In genomic region chrY:2887386-2887785, GRCh38 we compare ENCODE assay signal across 1 cellular context.
TF ChIP-seq lines count a peak whose summit lies in the region.

No MANE protein-coding gene starts in this region.

TF ChIP-seq in endothelial cell of umbilical vein, 7 proteins besides CTCF, POLR2A, EP300 and RAD21:
- TF ChIP-seq FOS (IDR thresholded peaks at IDR 0.05; ENCODE audit: borderline replicate concordance, insufficient read depth, low read length) (no peak), GATA2 (IDR thresholded peaks at IDR 0.05; ENCODE audit: insufficient read depth, insufficient read length, low read depth, low read length) (no peak), POLR2AphosphoS5 (IDR thresholded peaks at IDR 0.05; ENCODE audit: insufficient read depth, low read depth, low read length) (no peak), MYC (IDR thresholded peaks at IDR 0.05; ENCODE audit: low read depth, low read length) (no peak), EZH2 (IDR thresholded peaks at IDR 0.05; ENCODE audit: borderline replicate concordance, low read depth, low read length, severe bottlenecking) (no peak), JUN (IDR thresholded peaks at IDR 0.05; ENCODE audit: borderline replicate concordance, insufficient read depth, insufficient read length, low read depth) (no peak), MAX (IDR thresholded peaks at IDR 0.05; ENCODE audit: insufficient read depth, insufficient read length) (no peak)
